Comparison of ENCODE assay signal across 30 cellular contexts in the genomic region with DNA sequence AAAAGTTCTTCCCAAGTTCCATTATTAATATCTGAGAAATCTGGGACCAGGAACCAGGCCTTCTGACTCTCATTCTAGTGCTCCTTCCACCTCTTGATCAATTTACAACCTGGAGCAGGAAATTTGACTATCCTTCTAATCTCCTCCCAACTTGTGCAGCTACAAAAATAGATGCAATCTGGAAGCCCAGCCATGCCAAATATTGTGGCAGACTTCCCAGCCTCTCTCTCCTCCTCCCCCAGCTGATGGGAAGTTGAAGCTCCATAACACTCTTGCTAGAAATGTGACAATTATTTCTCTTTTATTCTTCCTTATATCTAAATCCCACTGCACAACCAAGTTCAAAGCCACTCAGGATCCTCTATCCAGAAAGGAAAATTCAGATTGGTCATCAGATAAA.
A peak's percentile ranks its signal among the peaks of the same experiment; 100 is the strongest.
DNase-seq lines count a peak whose midpoint lies in the region; ATAC-seq, FAIRE-seq and TF ChIP-seq lines count a peak whose summit lies in the region.
"Had no signal": no experiment of that assay in that cellular context is flagged by ENCODE, and none has a peak within 500 bp of the region (broad histone marks: within the 10 kb centered on the region; RNA-seq: fewer than 3 reads in every experiment).

No MANE protein-coding gene starts in this region.

- no peak for TF ChIP-seq POLR2A in transverse colon (IDR thresholded peaks at IDR 0.05)

- H3K9me3 Mint-ChIP-seq in astrocyte (ENCODE audit: unreplicated experiment) = no peaks in the 10 kb centered on the region
- H3K9me3 Mint-ChIP-seq in stimulated activated naive B cell treated with anti-CD40 and anti-IgM and Interleukin-4, amounts not matched to agents 10 μg/mL and 1 μg/mL and 100 μg/mL, for 72 hours = peaks cover 0 to 5% of the 10 kb centered on the region in 2 donors
- no peaks in the 10 kb centered on the region for H3K9me3 Mint-ChIP-seq in activated naive CD4-positive, alpha-beta T cell treated with anti-CD3 and anti-CD28 coated beads, Interleukin-2, amount 50 U/mL, for 72 hours
- H3K9me3 Mint-ChIP-seq: activated T-cell treated with anti-CD3 and anti-CD28 coated beads, Interleukin-2, amount 50 U/mL, for 72 hours; CD4-positive, alpha-beta memory T cell; HFFc6 had no signal

- H3K27me3 ChIP-seq in astrocyte (ENCODE audit: insufficient read depth, low read length) = no peaks in the 10 kb centered on the region
- H3K27me3 ChIP-seq in transverse colon = no peaks in the 10 kb centered on the region
- H3K27me3 ChIP-seq: colonic mucosa had no signal

- H4K20me1 ChIP-seq in astrocyte (ENCODE audit: insufficient read depth, low read length) = no peaks in the 10 kb centered on the region

- no peak overlapping the region for H3K4me3 Mint-ChIP-seq in astrocyte (ENCODE audit: unreplicated experiment)
- H3K4me3 Mint-ChIP-seq in stimulated activated naive B cell treated with anti-CD40 and anti-IgM and Interleukin-4, amounts not matched to agents 10 μg/mL and 1 μg/mL and 100 μg/mL, for 72 hours = peak overlapping the region in 1 of 2 donors; percentile 53
- H3K4me3 Mint-ChIP-seq: activated T-cell treated with anti-CD3 and anti-CD28 coated beads, Interleukin-2, amount 50 U/mL, for 72 hours; B cell; CD4-positive, alpha-beta memory T cell; HFFc6; naive thymus-derived CD8-positive, alpha-beta T cell; T-helper 17 cell had no signal

- peak; percentile 25 for DNase-seq in NCI-H2171 treated with DMSO at 0.1 percent for 48 hours (lab: John Stamatoyannopoulos, UW)
- no peak for DNase-seq in NCI-H2171 (lab: John Stamatoyannopoulos, UW)
- DNase-seq in astrocyte (ENCODE audit: low read depth) = peak; percentile 5
- DNase-seq in left cardiac atrium = no peak
- DNase-seq in stimulated activated naive B cell treated with anti-CD40 and anti-IgM and Interleukin-4, amounts not matched to agents 10 μg/mL and 1 μg/mL and 100 μg/mL, for 72 hours = no peak
- no peak for DNase-seq in transverse colon
- DNase-seq in activated naive CD4-positive, alpha-beta T cell treated with anti-CD3 and anti-CD28 coated beads, Interleukin-2, amount 50 U/mL, for 72 hours (ENCODE audit: low spot score in 2 of 2) = no peak
- no peak for DNase-seq in NCI-H2029 treated with DMSO at 0.1 percent for 48 hours (lab: John Stamatoyannopoulos, UW)
- DNase-seq: 8988T; activated CD4-positive, alpha-beta T cell treated with anti-CD3 and anti-CD28 coated beads, Interleukin-2, amount 50 U/mL, for 4 hours; activated T-cell treated with anti-CD3 and anti-CD28 coated beads, Interleukin-2, amount 50 U/mL, for 72 hours; CD4-positive, alpha-beta memory T cell; colonic mucosa; effector memory CD4-positive, alpha-beta T cell; GOT3; HFFc6; lower lobe of right lung; midbrain; naive thymus-derived CD8-positive, alpha-beta T cell; NCI-H1048; NCI-H526 treated with DMSO at 0.1 percent for 48 hours; SHP77; stimulated activated naive CD4-positive, alpha-beta T cell; T-helper 17 cell had no signal

- no peaks in the 10 kb centered on the region for H3K4me1 ChIP-seq in astrocyte (ENCODE audit: insufficient read depth, low read length)
- no peaks in the 10 kb centered on the region for H3K4me1 ChIP-seq in transverse colon
- H3K4me1 ChIP-seq: colonic mucosa, lower lobe of right lung had no signal

- peak; percentile 50 to 54 for ATAC-seq in left cardiac atrium
- no peak for ATAC-seq in stimulated activated naive B cell treated with anti-CD40 and anti-IgM and Interleukin-4, amounts not matched to agents 10 μg/mL and 1 μg/mL and 100 μg/mL, for 72 hours (replicated peaks)
- ATAC-seq in activated naive CD4-positive, alpha-beta T cell treated with anti-CD3 and anti-CD28 coated beads, Interleukin-2, amount 50 U/mL, for 72 hours = no peak
- ATAC-seq: activated CD4-positive, CD25-positive, alpha-beta regulatory T cell treated with anti-CD3 and anti-CD28 coated beads, Interleukin-2, amount 50 U/mL, for 24 hours; activated T-cell treated with anti-CD3 and anti-CD28 coated beads, Interleukin-2, amount 50 U/mL, for 72 hours; lower lobe of right lung; naive thymus-derived CD8-positive, alpha-beta T cell; T-helper 17 cell had no signal

- no peaks in the 10 kb centered on the region for H3K36me3 ChIP-seq in astrocyte (ENCODE audit: insufficient read depth, low read length)
- H3K36me3 ChIP-seq in transverse colon = no peaks in the 10 kb centered on the region
- H3K36me3 ChIP-seq: colonic mucosa, lower lobe of right lung had no signal

- H3K9ac ChIP-seq in astrocyte (ENCODE audit: low read length) = no peak overlapping the region

- H3K79me2 ChIP-seq in astrocyte (ENCODE audit: insufficient read depth, low read length) = no peaks in the 10 kb centered on the region

- in situ Hi-C loops in transverse colon (cut with MboI; ENCODE audit: low pct_ligation_motif_present in 1 of 4, low pct_unique_long_range_greater_than_20kb in 1 of 4, low sequenced_read_pairs in 3 of 4) = no loop called here

- intact Hi-C loops in left cardiac atrium (cut with DNase I) (loop anchor here in 1 of 2 donors (10.0 kb wide), 1 partner anchor 81 kb away; no protein-coding TSS in a partner anchor), transverse colon (cut with DNase I; ENCODE audit: low total_unique reads) (no loop called here)

- peaks cover 9% of the 10 kb centered on the region for H3K27me3 Mint-ChIP-seq in astrocyte (ENCODE audit: low read depth, unreplicated experiment)
- H3K27me3 Mint-ChIP-seq in stimulated activated naive B cell treated with anti-CD40 and anti-IgM and Interleukin-4, amounts not matched to agents 10 μg/mL and 1 μg/mL and 100 μg/mL, for 72 hours = no peaks in the 10 kb centered on the region

- H3K4me1 Mint-ChIP-seq in astrocyte (ENCODE audit: low read depth, unreplicated experiment) = no peaks in the 10 kb centered on the region
- H3K4me1 Mint-ChIP-seq in stimulated activated naive B cell treated with anti-CD40 and anti-IgM and Interleukin-4, amounts not matched to agents 10 μg/mL and 1 μg/mL and 100 μg/mL, for 72 hours = peaks cover 53 to 90% of the 10 kb centered on the region in 2 donors
- H3K4me1 Mint-ChIP-seq: CD4-positive, alpha-beta memory T cell; T-helper 17 cell had no signal

- no peak for FAIRE-seq in astrocyte (lab: Jason Lieb, UNC)
- FAIRE-seq: D721Med, GM18507, HTR-8/SVneo, keratinocyte had no signal

- no peak overlapping the region for H3K4me3 ChIP-seq in astrocyte (ENCODE audit: insufficient read depth, low read depth, low read length)
- H3K4me3 ChIP-seq in transverse colon = no peak overlapping the region
- H3K4me3 ChIP-seq: colonic mucosa, lower lobe of right lung had no signal

- TF ChIP-seq CTCF in astrocyte (IDR thresholded peaks at IDR 0.05; ENCODE audit: insufficient read depth, low read depth, low read length) (no peak), transverse colon (IDR thresholded peaks at IDR 0.05) (no peak)

- no peak for TF ChIP-seq EP300 in transverse colon (IDR thresholded peaks at IDR 0.05; ENCODE audit: low read depth)

- H3K4me2 ChIP-seq in astrocyte (ENCODE audit: low read length) = no peak overlapping the region

- H2AFZ ChIP-seq in astrocyte (ENCODE audit: low read depth, low read length) = no peak overlapping the region

- H3K27ac Mint-ChIP-seq in astrocyte (ENCODE audit: unreplicated experiment) = no peak overlapping the region
- H3K27ac Mint-ChIP-seq in stimulated activated naive B cell treated with anti-CD40 and anti-IgM and Interleukin-4, amounts not matched to agents 10 μg/mL and 1 μg/mL and 100 μg/mL, for 72 hours = peak overlapping the region; percentile 95
- no peak overlapping the region for H3K27ac Mint-ChIP-seq in activated naive CD4-positive, alpha-beta T cell treated with anti-CD3 and anti-CD28 coated beads, Interleukin-2, amount 50 U/mL, for 72 hours
- H3K27ac Mint-ChIP-seq: activated T-cell treated with anti-CD3 and anti-CD28 coated beads, Interleukin-2, amount 50 U/mL, for 72 hours; B cell; CD4-positive, alpha-beta memory T cell; HFFc6; naive thymus-derived CD8-positive, alpha-beta T cell; T-helper 17 cell had no signal

- H3K27ac ChIP-seq in astrocyte (ENCODE audit: low read depth, low read length) (no peak overlapping the region), transverse colon (no peak overlapping the region)
- H3K27ac ChIP-seq: colonic mucosa, lower lobe of right lung had no signal

- H3K36me3 Mint-ChIP-seq in astrocyte (ENCODE audit: low read depth, unreplicated experiment) = no peaks in the 10 kb centered on the region
- peaks cover 13 to 29% of the 10 kb centered on the region in 2 donors for H3K36me3 Mint-ChIP-seq in stimulated activated naive B cell treated with anti-CD40 and anti-IgM and Interleukin-4, amounts not matched to agents 10 μg/mL and 1 μg/mL and 100 μg/mL, for 72 hours
- H3K36me3 Mint-ChIP-seq in activated naive CD4-positive, alpha-beta T cell treated with anti-CD3 and anti-CD28 coated beads, Interleukin-2, amount 50 U/mL, for 72 hours = no peaks in the 10 kb centered on the region
- H3K36me3 Mint-ChIP-seq: CD4-positive, alpha-beta memory T cell; naive thymus-derived CD8-positive, alpha-beta T cell had no signal

- H3K9me3 ChIP-seq in astrocyte (ENCODE audit: insufficient read depth, low read depth, low read length) (no peaks in the 10 kb centered on the region), transverse colon (no peaks in the 10 kb centered on the region)
- H3K9me3 ChIP-seq: colonic mucosa, lower lobe of right lung had no signal

Comparison
In these comparisons a context has a peak if more than half of its experiments do, and no peak if none do; other contexts are left out.
1. DNase-seq: peak in NCI-H2171 treated with DMSO at 0.1 percent for 48 hours (single experiment) and astrocyte (single experiment); none in NCI-H2171 (single experiment), left cardiac atrium (single experiment), stimulated activated naive B cell treated with anti-CD40 and anti-IgM and Interleukin-4, amounts not matched to agents 10 μg/mL and 1 μg/mL and 100 μg/mL, for 72 hours (single experiment), transverse colon (single experiment), activated naive CD4-positive, alpha-beta T cell treated with anti-CD3 and anti-CD28 coated beads, Interleukin-2, amount 50 U/mL, for 72 hours (0 of 2) and NCI-H2029 treated with DMSO at 0.1 percent for 48 hours (single experiment).
2. ATAC-seq: peak in left cardiac atrium (2 of 2); none in stimulated activated naive B cell treated with anti-CD40 and anti-IgM and Interleukin-4, amounts not matched to agents 10 μg/mL and 1 μg/mL and 100 μg/mL, for 72 hours (0 of 2) and activated naive CD4-positive, alpha-beta T cell treated with anti-CD3 and anti-CD28 coated beads, Interleukin-2, amount 50 U/mL, for 72 hours (0 of 2).